Comparison of ENCODE assay signal across 2 cellular contexts in genomic region chr10:86747796-86748581, GRCh38.
A peak's percentile ranks its signal among the peaks of the same experiment; 100 is the strongest.
TF ChIP-seq lines count a peak whose summit lies in the region.

No MANE protein-coding gene starts in this region.

TF ChIP-seq in liver, 16 proteins besides CTCF, POLR2A, EP300 and RAD21:
- no peak for TF ChIP-seq JUND (IDR thresholded peaks at IDR 0.05)
- TF ChIP-seq FOXA2 (IDR thresholded peaks at IDR 0.05) = no peak
- peak; percentile 39 for TF ChIP-seq NR2F2 (IDR thresholded peaks at IDR 0.05)
- no peak for TF ChIP-seq REST (IDR thresholded peaks at IDR 0.05)
- TF ChIP-seq MAX (IDR thresholded peaks at IDR 0.05) = peak; percentile 40
- no peak for TF ChIP-seq HNF4A (conservative IDR thresholded peaks at IDR 0.05)
- no peak for TF ChIP-seq RXRA (IDR thresholded peaks at IDR 0.05)
- no peak for TF ChIP-seq TAF1 (conservative IDR thresholded peaks at IDR 0.05)
- TF ChIP-seq FOXA1 (IDR thresholded peaks at IDR 0.05) = no peak

TF ChIP-seq in HepG2, 621 proteins besides CTCF, POLR2A, EP300 and RAD21:
- TF ChIP-seq ATF6 (CRISPR knock-in tag; conservative IDR thresholded peaks at IDR 0.05) (no peak), ZNF672 (CRISPR knock-in tag; IDR thresholded peaks at IDR 0.05) (no peak), ZNF776 (CRISPR knock-in tag; IDR thresholded peaks at IDR 0.05) (no peak), YEATS4 (CRISPR knock-in tag; IDR thresholded peaks at IDR 0.05; ENCODE audit: borderline replicate concordance) (no peak), ZKSCAN8 (CRISPR knock-in tag; IDR thresholded peaks at IDR 0.05; ENCODE audit: borderline replicate concordance) (no peak), ZFP41 (CRISPR knock-in tag; IDR thresholded peaks at IDR 0.05; ENCODE audit: borderline replicate concordance) (no peak), KIAA2018 (CRISPR knock-in tag; IDR thresholded peaks at IDR 0.05; ENCODE audit: borderline replicate concordance) (no peak), ZNF549 (CRISPR knock-in tag; IDR thresholded peaks at IDR 0.05) (no peak), RFX1 (IDR thresholded peaks at IDR 0.05) (no peak), ZNF264 (CRISPR knock-in tag; IDR thresholded peaks at IDR 0.05) (no peak)
